Comparison of ENCODE assay signal across 29 cellular contexts in the genomic region with DNA sequence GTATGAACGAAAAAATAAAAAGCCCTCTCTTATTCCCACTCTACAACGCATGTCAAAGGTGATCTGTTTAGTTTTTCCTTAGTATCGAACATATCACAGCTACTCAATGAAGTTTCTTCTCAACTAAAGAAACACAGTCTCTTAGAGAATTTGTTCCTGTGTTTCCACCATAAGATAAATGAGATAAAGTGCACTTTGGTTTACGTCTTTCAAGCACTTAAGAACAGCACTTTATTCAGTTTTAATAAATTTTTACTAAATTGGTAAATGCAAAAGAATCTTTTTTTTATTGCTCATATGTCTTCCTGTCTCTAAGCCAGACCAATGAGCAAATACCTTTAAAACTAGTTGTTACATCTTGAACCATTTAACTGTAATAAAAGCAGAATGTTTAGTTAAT. TPM values are rescaled to one million over a fixed set of nuclear protein-coding genes. Genes with fewer than 3 reads are reported as not detected.
DNase-seq lines count a peak whose midpoint lies in the region; ATAC-seq, FAIRE-seq and TF ChIP-seq lines count a peak whose summit lies in the region.
"Had no signal": no experiment of that assay in that cellular context is flagged by ENCODE, and none has a peak within 500 bp of the region (broad histone marks: within the 10 kb centered on the region; RNA-seq: fewer than 3 reads in every experiment).

No MANE protein-coding gene starts in this region.

- no peaks in the 10 kb centered on the region for H4K20me1 ChIP-seq in astrocyte (ENCODE audit: insufficient read depth, low read length)

- H3K4me3 ChIP-seq in HEK293 (ENCODE audit: low read depth, low read length) (no peak overlapping the region), astrocyte (ENCODE audit: insufficient read depth, low read depth, low read length) (no peak overlapping the region), left lung (no peak overlapping the region)
- H3K4me3 ChIP-seq: BLaER1, GM12878 had no signal

- H3K9ac ChIP-seq in astrocyte (ENCODE audit: low read length): no peak overlapping the region
- H3K9ac ChIP-seq: BLaER1 had no signal

- H3K27ac Mint-ChIP-seq in astrocyte (ENCODE audit: unreplicated experiment): no peak overlapping the region
- H3K27ac Mint-ChIP-seq: CD14-positive monocyte; CD4-positive, alpha-beta memory T cell; CD4-positive, CD25-positive, alpha-beta regulatory T cell; CD8-positive, alpha-beta memory T cell had no signal

- CTCF ChIA-PET in HEK293 (lab: Yijun Ruan, JAX): interaction anchor here (0.7 kb wide), 1 partner anchor 1275 kb away, joined by 5 read pairs; no protein-coding TSS in a partner anchor

- H3K4me1 Mint-ChIP-seq in astrocyte (ENCODE audit: low read depth, unreplicated experiment): peaks cover 2% of the 10 kb centered on the region

- H3K27me3 ChIP-seq in astrocyte (ENCODE audit: insufficient read depth, low read length) (no peaks in the 10 kb centered on the region), left lung (no peaks in the 10 kb centered on the region)
- H3K27me3 ChIP-seq: BE2C, BLaER1 had no signal

- H3K4me1 ChIP-seq in HEK293 (ENCODE audit: control insufficient read depth, insufficient read depth, low read length): peaks cover 81% of the 10 kb centered on the region
- H3K4me1 ChIP-seq in astrocyte (ENCODE audit: insufficient read depth, low read length): no peaks in the 10 kb centered on the region
- H3K4me1 ChIP-seq in left lung: no peaks in the 10 kb centered on the region
- H3K4me1 ChIP-seq: BE2C, BLaER1 had no signal

- no peaks in the 10 kb centered on the region for H3K27me3 Mint-ChIP-seq in astrocyte (ENCODE audit: low read depth, unreplicated experiment)
- H3K27me3 Mint-ChIP-seq: CD4-positive, CD25-positive, alpha-beta regulatory T cell; CD8-positive, alpha-beta memory T cell had no signal

- no peak overlapping the region for H3K4me3 Mint-ChIP-seq in astrocyte (ENCODE audit: unreplicated experiment)
- H3K4me3 Mint-ChIP-seq: CD14-positive monocyte; CD4-positive, alpha-beta memory T cell; CD4-positive, CD25-positive, alpha-beta regulatory T cell; CD8-positive, alpha-beta memory T cell had no signal

- H3K9me3 ChIP-seq in HEK293 (ENCODE audit: control insufficient read depth, insufficient read depth, low read depth, low read length) (no peaks in the 10 kb centered on the region), astrocyte (ENCODE audit: insufficient read depth, low read depth, low read length) (no peaks in the 10 kb centered on the region), left lung (no peaks in the 10 kb centered on the region)
- H3K9me3 ChIP-seq: BE2C, BLaER1 had no signal

- H3K36me3 ChIP-seq in HEK293 (ENCODE audit: control insufficient read depth in 2 of 2, insufficient read depth in 1 of 2, low read length in 2 of 2) (peaks cover 72 to 83% of the 10 kb centered on the region in 2 experiments), astrocyte (ENCODE audit: insufficient read depth, low read length) (no peaks in the 10 kb centered on the region), left lung (no peaks in the 10 kb centered on the region)
- H3K36me3 ChIP-seq: BE2C had no signal

- H2AFZ ChIP-seq in astrocyte (ENCODE audit: low read depth, low read length): no peak overlapping the region

- POLR2A ChIA-PET in HEK293 (lab: Yijun Ruan, JAX): interaction anchor here (2.3 kb wide), 1 partner anchor 8 kb away, joined by 8 read pairs; no protein-coding TSS in a partner anchor

- intact Hi-C loops in left lung (cut with DNase I): no loop called here

- H3K4me2 ChIP-seq in astrocyte (ENCODE audit: low read length): no peak overlapping the region
- H3K4me2 ChIP-seq: BLaER1 had no signal

- TF ChIP-seq CTCF in HEK293 (tag by site-specific recombination; IDR thresholded peaks at IDR 0.05) (no peak), astrocyte (IDR thresholded peaks at IDR 0.05; ENCODE audit: insufficient read depth, low read depth, low read length) (no peak), left lung (IDR thresholded peaks at IDR 0.05) (no peak)

- no peaks in the 10 kb centered on the region for H3K79me2 ChIP-seq in astrocyte (ENCODE audit: insufficient read depth, low read length)

- no peak for DNase-seq in astrocyte (ENCODE audit: low read depth)
- DNase-seq in NCI-H1105 treated with DMSO at 0.1 percent for 48 hours (lab: John Stamatoyannopoulos, UW): no peak
- DNase-seq in GOT3 (lab: John Stamatoyannopoulos, UW): no peak
- DNase-seq in left lung: no peak
- DNase-seq: 8988T; ACHN; BE2C; C1 segment of cervical spinal cord; CD4-positive, alpha-beta memory T cell; CD4-positive, CD25-positive, alpha-beta regulatory T cell; CD8-positive, alpha-beta memory T cell; COR-L47; DMS 273 treated with DMSO at 0.1 percent for 48 hours; DMS153; DMS53; DMS79; DND-41; EL; GDM1 had no signal

- H3K9me3 Mint-ChIP-seq in astrocyte (ENCODE audit: unreplicated experiment): no peaks in the 10 kb centered on the region

- ATAC-seq in left lung: no peak
- no peak for ATAC-seq in HG02981 (IDR thresholded peaks at IDR 0.05; ENCODE audit: unreplicated experiment)
- ATAC-seq: GM12878 had no signal

- H3K27ac ChIP-seq in HEK293 (ENCODE audit: extremely low read depth, low read depth, low read length): peak overlapping the region; percentile 61; the same call in 1 of the 2 replicates
- H3K27ac ChIP-seq in astrocyte (ENCODE audit: low read depth, low read length): no peak overlapping the region
- H3K27ac ChIP-seq in left lung: no peak overlapping the region
- H3K27ac ChIP-seq: BLaER1 had no signal

- no peaks in the 10 kb centered on the region for H3K36me3 Mint-ChIP-seq in astrocyte (ENCODE audit: low read depth, unreplicated experiment)

- FAIRE-seq in astrocyte (lab: Jason Lieb, UNC) (peak; percentile 80), endometrium (lab: Jason Lieb, UNC) (peak; percentile 61)
- FAIRE-seq: A204.1, GM12878, GM12892, GM18507 had no signal

TF ChIP-seq in HEK293, 187 proteins besides CTCF, POLR2A, EP300 and RAD21:
- TF ChIP-seq, protein P1, sequence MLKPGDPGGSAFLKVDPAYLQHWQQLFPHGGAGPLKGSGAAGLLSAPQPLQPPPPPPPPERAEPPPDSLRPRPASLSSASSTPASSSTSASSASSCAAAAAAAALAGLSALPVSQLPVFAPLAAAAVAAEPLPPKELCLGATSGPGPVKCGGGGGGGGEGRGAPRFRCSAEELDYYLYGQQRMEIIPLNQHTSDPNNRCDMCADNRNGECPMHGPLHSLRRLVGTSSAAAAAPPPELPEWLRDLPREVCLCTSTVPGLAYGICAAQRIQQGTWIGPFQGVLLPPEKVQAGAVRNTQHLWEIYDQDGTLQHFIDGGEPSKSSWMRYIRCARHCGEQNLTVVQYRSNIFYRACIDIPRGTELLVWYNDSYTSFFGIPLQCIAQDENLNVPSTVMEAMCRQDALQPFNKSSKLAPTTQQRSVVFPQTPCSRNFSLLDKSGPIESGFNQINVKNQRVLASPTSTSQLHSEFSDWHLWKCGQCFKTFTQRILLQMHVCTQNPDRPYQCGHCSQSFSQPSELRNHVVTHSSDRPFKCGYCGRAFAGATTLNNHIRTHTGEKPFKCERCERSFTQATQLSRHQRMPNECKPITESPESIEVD (tag by site-specific recombination; IDR thresholded peaks at IDR 0.05): peak; percentile 89
- TF ChIP-seq, protein P2, sequence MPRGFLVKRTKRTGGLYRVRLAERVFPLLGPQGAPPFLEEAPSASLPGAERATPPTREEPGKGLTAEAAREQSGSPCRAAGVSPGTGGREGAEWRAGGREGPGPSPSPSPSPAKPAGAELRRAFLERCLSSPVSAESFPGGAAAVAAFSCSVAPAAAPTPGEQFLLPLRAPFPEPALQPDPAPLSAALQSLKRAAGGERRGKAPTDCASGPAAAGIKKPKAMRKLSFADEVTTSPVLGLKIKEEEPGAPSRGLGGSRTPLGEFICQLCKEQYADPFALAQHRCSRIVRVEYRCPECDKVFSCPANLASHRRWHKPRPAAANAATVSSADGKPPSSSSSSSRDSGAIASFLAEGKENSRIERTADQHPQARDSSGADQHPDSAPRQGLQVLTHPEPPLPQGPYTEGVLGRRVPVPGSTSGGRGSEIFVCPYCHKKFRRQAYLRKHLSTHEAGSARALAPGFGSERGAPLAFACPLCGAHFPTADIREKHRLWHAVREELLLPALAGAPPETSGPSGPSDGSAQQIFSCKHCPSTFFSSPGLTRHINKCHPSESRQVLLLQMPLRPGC (tag by site-specific recombination; IDR thresholded peaks at IDR 0.05): peak; percentile 67; the same call in 1 of the 2 replicates
- TF ChIP-seq ZNF138 (tag by site-specific recombination; IDR thresholded peaks at IDR 0.05; ENCODE audit: borderline replicate concordance): no peak
- TF ChIP-seq GLIS1 (tag by site-specific recombination; IDR thresholded peaks at IDR 0.05): no peak
- TF ChIP-seq ZSCAN16 (tag by site-specific recombination; IDR thresholded peaks at IDR 0.05): no peak
- no peak for TF ChIP-seq ZNF114 (tag by site-specific recombination; IDR thresholded peaks at IDR 0.05)
- no peak for TF ChIP-seq ZNF776 (tag by site-specific recombination; IDR thresholded peaks at IDR 0.05; ENCODE audit: borderline replicate concordance)

RNA-seq across cellular contexts. Expression of a gene that starts 29.7 kb away (rescaled TPM):
- not detected in 2 replicates for total RNA-seq in astrocyte
- 100 to 1,000 TPM in 1 of 2 donors, under 1 TPM in 1; 0.10 to 206 TPM for total RNA-seq in left lung
- total RNA-seq: CD4-positive, alpha-beta memory T cell; CD8-positive, alpha-beta memory T cell; G401 had no signal
